In the genomic region with DNA sequence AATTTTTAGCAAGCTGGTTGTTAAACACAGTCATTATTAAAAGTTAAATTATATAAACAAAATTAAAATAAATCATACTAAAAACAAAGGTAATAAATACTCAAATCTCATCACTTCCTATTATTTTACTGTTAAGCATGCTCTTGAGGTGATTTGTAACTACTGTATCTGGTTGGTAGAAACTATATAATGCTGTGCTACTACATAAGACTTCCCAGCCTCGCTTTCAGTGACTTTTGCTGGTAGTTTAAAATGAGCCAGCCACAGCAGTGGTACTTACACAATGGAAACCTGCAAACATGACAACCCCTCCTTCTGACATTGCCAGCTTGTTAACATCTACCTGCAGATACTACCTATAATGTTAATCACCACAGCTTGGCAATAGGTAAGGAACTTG, we compare ENCODE assay signal across 10 cellular contexts.
DNase-seq lines count a peak whose midpoint lies in the region; ATAC-seq and TF ChIP-seq lines count a peak whose summit lies in the region.
"Had no signal": no experiment of that assay in that cellular context is flagged by ENCODE, and none has a peak within 500 bp of the region (broad histone marks: within the 10 kb centered on the region; RNA-seq: fewer than 3 reads in every experiment).

No MANE protein-coding gene starts in this region.

- H3K4me1 ChIP-seq in osteoblast (ENCODE audit: insufficient read depth, low read length), result peaks cover 20% of the 10 kb centered on the region

- H3K27ac ChIP-seq in osteoblast (ENCODE audit: low read depth, low read length), result peak overlapping the region; percentile 92

- H3K4me2 ChIP-seq in osteoblast (ENCODE audit: insufficient read depth, low read length), result peak overlapping the region; percentile 82

- H3K4me3 ChIP-seq in osteoblast (ENCODE audit: insufficient read depth, low read length), result no peak overlapping the region
- H3K4me3 ChIP-seq: lung had no signal

- H4K20me1 ChIP-seq in osteoblast (ENCODE audit: insufficient read depth, low read length), result no peaks in the 10 kb centered on the region

- no peaks in the 10 kb centered on the region for H3K36me3 ChIP-seq in osteoblast (ENCODE audit: insufficient read depth, low read length)

- H3K27me3 ChIP-seq in osteoblast (ENCODE audit: insufficient read depth, low read length), result no peaks in the 10 kb centered on the region

- no peaks in the 10 kb centered on the region for H3K9me3 ChIP-seq in osteoblast (ENCODE audit: low read depth, low read length)

- peak; percentile 58 for ATAC-seq in GM19035 (IDR thresholded peaks at IDR 0.05; ENCODE audit: unreplicated experiment)
- peak; percentile 32 for ATAC-seq in HG02571 (IDR thresholded peaks at IDR 0.05; ENCODE audit: unreplicated experiment)
- peak; percentile 27 for ATAC-seq in HG03558 (IDR thresholded peaks at IDR 0.05; ENCODE audit: extremely low read depth, unreplicated experiment)
- no peak for ATAC-seq in HG03045 (IDR thresholded peaks at IDR 0.05; ENCODE audit: unreplicated experiment)

- TF ChIP-seq CTCF in osteoblast (IDR thresholded peaks at IDR 0.05; ENCODE audit: extremely low read depth, low read depth, low read length), result no peak

- H3K79me2 ChIP-seq in osteoblast (ENCODE audit: insufficient read depth, low read length), result no peaks in the 10 kb centered on the region

- no peak overlapping the region for H2AFZ ChIP-seq in osteoblast (ENCODE audit: low read length)

- DNase-seq in osteoblast (ENCODE audit: insufficient read length, low spot score, missing footprints), result no peak
- DNase-seq in dedifferentiated amniotic fluid mesenchymal stem cell (ENCODE audit: extremely low spot score), result no peak
- no peak for DNase-seq in NCI-H2171 treated with DMSO at 0.1 percent for 48 hours (lab: John Stamatoyannopoulos, UW)
- no peak for DNase-seq in effector CD8-positive, alpha-beta T cell (lab: John Stamatoyannopoulos, UW)
- DNase-seq: KBM-7 had no signal
